ENCODE assay signal across 2 cellular contexts in genomic region chr22:31097941-31098632, GRCh38.
TF ChIP-seq lines count a peak whose summit lies in the region.

No MANE protein-coding gene starts in this region.

TF ChIP-seq in HEK293, 187 proteins besides CTCF, POLR2A, EP300 and RAD21:
- TF ChIP-seq SCRT2 (tag by site-specific recombination; IDR thresholded peaks at IDR 0.05) (peak; percentile 51), ZNF2 (tag by site-specific recombination; IDR thresholded peaks at IDR 0.05) (no peak), SCRT1 (tag by site-specific recombination; IDR thresholded peaks at IDR 0.05; ENCODE audit: borderline replicate concordance) (0 out of 2 replicates have a peak, but pooled peaks have one; percentile 43), ZNF701 (tag by site-specific recombination; IDR thresholded peaks at IDR 0.05) (0 out of 2 replicates have a peak, but pooled peaks have one; percentile 60), KLF9 (tag by site-specific recombination; IDR thresholded peaks at IDR 0.05; ENCODE audit: low read depth) (no peak)

TF ChIP-seq in K562, 482 proteins besides CTCF, POLR2A, EP300 and RAD21:
- TF ChIP-seq KLF10 (CRISPR knock-in tag; IDR thresholded peaks at IDR 0.05) (no peak), ZNF316 (IDR thresholded peaks at IDR 0.05) (peak; percentile 26; the same call in 1 of the 2 replicates), C11orf30 (IDR thresholded peaks at IDR 0.05; ENCODE audit: low read depth) (peak; percentile 26; the same call in 1 of the 2 replicates)
